In the genomic region with DNA sequence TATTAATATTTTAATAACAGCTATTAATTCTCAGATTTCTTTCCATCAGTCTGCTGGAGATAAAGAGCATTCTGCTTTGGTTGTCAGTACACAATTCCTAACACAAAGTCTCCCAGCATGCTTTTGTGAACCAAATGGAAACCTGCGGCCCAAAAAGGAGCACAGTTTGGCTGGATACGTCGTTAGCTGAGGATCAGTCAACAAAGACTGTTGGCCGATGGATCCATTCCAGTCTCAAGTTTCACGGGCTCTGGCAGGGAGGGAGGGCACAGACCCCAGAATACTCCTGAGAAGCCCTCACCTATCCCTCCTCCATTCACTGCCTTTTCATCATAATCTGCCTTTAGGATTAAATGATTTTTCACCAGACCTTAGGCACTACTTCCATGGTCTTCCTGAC, we compare ENCODE assay signal across 20 cellular contexts. TPM values are rescaled to one million over a fixed set of nuclear protein-coding genes. Genes with fewer than 3 reads are reported as not detected.
DNase-seq lines count a peak whose midpoint lies in the region; ATAC-seq and TF ChIP-seq lines count a peak whose summit lies in the region.
"Had no signal": no experiment of that assay in that cellular context is flagged by ENCODE, and none has a peak within 500 bp of the region (broad histone marks: within the 10 kb centered on the region; RNA-seq: fewer than 3 reads in every experiment).

No MANE protein-coding gene starts in this region.

- H2AFZ ChIP-seq in H9 (ENCODE audit: low read length): no peak overlapping the region

- H2BK12ac ChIP-seq in H9 (ENCODE audit: insufficient read length, low read depth, low read length): no peak overlapping the region

- no peak for ATAC-seq in HG03039 (IDR thresholded peaks at IDR 0.05; ENCODE audit: unreplicated experiment)
- ATAC-seq in right cardiac atrium: no peak
- ATAC-seq: K562, SK-N-SH treated with all-trans-retinoic acid at 6 μM for 48 hours had no signal

- H3K4me3 Mint-ChIP-seq in H9 (peak overlapping the region in 1 of 2 experiments; percentile 3; a peak in 2 of 5 replicates), nephron progenitor cell (no peak overlapping the region)
- H3K4me3 Mint-ChIP-seq: CD14-positive monocyte had no signal

- H4K5ac ChIP-seq in H9 (ENCODE audit: insufficient read length, low read depth, low read length): no peak overlapping the region

- H3K23ac ChIP-seq in H9 (ENCODE audit: insufficient read length, low read depth, low read length): no peak overlapping the region

- TF ChIP-seq CTCF in H9 (conservative IDR thresholded peaks at IDR 0.05) (no peak), nephron progenitor cell (IDR thresholded peaks at IDR 0.05) (no peak), RWPE1 (conservative IDR thresholded peaks at IDR 0.05; ENCODE audit: low read depth) (no peak)

- WGBS in H9 (ENCODE audit: extremely low coverage, insufficient read length, low lambda C conversion rate): no CpG with 5 or more reads among the region's 5 CpGs
- WGBS in right cardiac atrium: 78% methylated on average over 5 of the region's 5 CpGs

- H2BK20ac ChIP-seq in H9 (ENCODE audit: low read depth, low read length, poor library complexity, severe bottlenecking): no peak overlapping the region

- no peaks in the 10 kb centered on the region for H3K23me2 ChIP-seq in H9 (ENCODE audit: insufficient read length, low read depth, low read length, poor library complexity, severe bottlenecking)

- H4K91ac ChIP-seq in H9 (ENCODE audit: insufficient read length, low read depth, low read length): no peak overlapping the region

- CTCF ChIA-PET in RWPE1 (lab: Yijun Ruan, JAX): interaction anchor here (0.9 kb wide), 1 partner anchor 12 kb away, joined by 4 read pairs; no protein-coding TSS in a partner anchor

- H3K27me3 ChIP-seq in H9 (ENCODE audit: insufficient read depth, low read length) (no peaks in the 10 kb centered on the region), NT2/D1 (ENCODE audit: insufficient read depth, insufficient read length) (no peaks in the 10 kb centered on the region), iPS-18a (ENCODE audit: control insufficient read depth, insufficient read depth, low read length) (no peaks in the 10 kb centered on the region), right cardiac atrium (ENCODE audit: control insufficient read depth, insufficient read depth) (no peaks in the 10 kb centered on the region)
- H3K27me3 ChIP-seq: Peyer's patch had no signal

- H3K27ac ChIP-seq in H9 (ENCODE audit: insufficient read length, low read depth, low read length): no peak overlapping the region
- no peak overlapping the region for H3K27ac ChIP-seq in iPS-18a (ENCODE audit: low read length)
- no peak overlapping the region for H3K27ac ChIP-seq in right cardiac atrium (ENCODE audit: low read length)
- H3K27ac ChIP-seq in RWPE1: no peak overlapping the region
- H3K27ac ChIP-seq: Peyer's patch had no signal

- no peak overlapping the region for H4K8ac ChIP-seq in H9 (replicated peaks; ENCODE audit: insufficient read length, low read depth, low read length)

- H3K18ac ChIP-seq in H9 (ENCODE audit: insufficient read length, low read depth, low read length): no peak overlapping the region

- no peak overlapping the region for H2BK5ac ChIP-seq in H9 (ENCODE audit: insufficient read length, low read length)

- H3K36me3 ChIP-seq in NT2/D1 (ENCODE audit: insufficient read depth, insufficient read length, low read length) (no peaks in the 10 kb centered on the region), iPS-18a (ENCODE audit: control insufficient read depth, low read depth, low read length) (no peaks in the 10 kb centered on the region)
- H3K36me3 ChIP-seq: Peyer's patch had no signal

- H3K4ac ChIP-seq in H9 (ENCODE audit: low read depth, low read length): no peak overlapping the region

- H2BK120ac ChIP-seq in H9 (ENCODE audit: low read depth, low read length, poor library complexity, severe bottlenecking): no peak overlapping the region

- H3K9me3 Mint-ChIP-seq in H9 (peaks cover 1 to 2% of the 10 kb centered on the region in 2 experiments; a peak in 2 of 5 replicates), nephron progenitor cell (peaks cover 2% of the 10 kb centered on the region)

- H3K9ac ChIP-seq in H9 (ENCODE audit: extremely low read depth, insufficient read length, low read length): no peak overlapping the region
- no peak overlapping the region for H3K9ac ChIP-seq in NT2/D1 (ENCODE audit: insufficient read length, low read depth)
- H3K9ac ChIP-seq in iPS-18a (ENCODE audit: low read length): no peak overlapping the region

- no peak overlapping the region for H3K14ac ChIP-seq in H9 (ENCODE audit: insufficient read depth, low read length)

- H3K4me1 Mint-ChIP-seq in H9: peaks cover 20 to 23% of the 10 kb centered on the region in 2 experiments
- H3K4me1 Mint-ChIP-seq in nephron progenitor cell: no peaks in the 10 kb centered on the region
- H3K4me1 Mint-ChIP-seq: CD14-positive monocyte had no signal

- peak; percentile 63 for DNase-seq in H9
- peak; percentile 43 for DNase-seq in NT2/D1 (ENCODE audit: low read depth, low spot score)
- DNase-seq in nephron progenitor cell: no peak
- DNase-seq in right cardiac atrium: no peak
- DNase-seq in RWPE1 (ENCODE audit: low spot score): no peak
- DNase-seq: ACHN, AML-193, COR-L47, GOT3, NCI-H2029, NCI-H510A, Peyer's patch, SHP77 had no signal

- H3K36me3 Mint-ChIP-seq in H9 (ENCODE audit: insufficient read depth in 1 of 3, low read depth in 3 of 3) (peaks cover 2 to 4% (median 2%) of the 10 kb centered on the region in 3 experiments; a peak in 5 of 7 replicates), nephron progenitor cell (ENCODE audit: low read depth) (peaks cover 17% of the 10 kb centered on the region)
- H3K36me3 Mint-ChIP-seq: CD14-positive monocyte had no signal

- intact Hi-C loops in right cardiac atrium (cut with DNase I): no loop called here

- H3K79me1 ChIP-seq in H9 (ENCODE audit: insufficient read depth, low read depth, low read length, poor library complexity, severe bottlenecking): no peaks in the 10 kb centered on the region

- no peak overlapping the region for H3K56ac ChIP-seq in H9 (ENCODE audit: insufficient read length, low read depth, low read length)

- no peak overlapping the region for H3T11ph ChIP-seq in H9 (ENCODE audit: low read length)

- H3K4me3 ChIP-seq in NT2/D1 (ENCODE audit: insufficient read length, low read depth) (no peak overlapping the region), iPS-18a (ENCODE audit: low read length) (peak overlapping the region; percentile 14), right cardiac atrium (ENCODE audit: low read length) (no peak overlapping the region)
- H3K4me3 ChIP-seq: K562, Peyer's patch had no signal

- H3K27me3 Mint-ChIP-seq in H9 (ENCODE audit: low read depth): no peaks in the 10 kb centered on the region
- H3K27me3 Mint-ChIP-seq in nephron progenitor cell (ENCODE audit: low read depth, poor library complexity): no peaks in the 10 kb centered on the region

- H2BK15ac ChIP-seq in H9 (ENCODE audit: low read depth, low read length): no peak overlapping the region

- no peak overlapping the region for H2AK5ac ChIP-seq in H9 (ENCODE audit: insufficient read length, low read length)

- POLR2A ChIA-PET in RWPE1 (lab: Yijun Ruan, JAX; ENCODE audit: low non-redundant PET): no interaction called here

- H3K4me1 ChIP-seq in H9 (ENCODE audit: insufficient read depth, low read length) (peaks cover 7% of the 10 kb centered on the region; the same call in 1 of the 2 replicates), NT2/D1 (ENCODE audit: insufficient read depth, insufficient read length) (no peaks in the 10 kb centered on the region), iPS-18a (ENCODE audit: control insufficient read depth, low read depth, low read length) (peaks cover 24% of the 10 kb centered on the region), right cardiac atrium (ENCODE audit: control insufficient read depth, insufficient read depth, low read length) (peaks cover 11% of the 10 kb centered on the region)
- H3K4me1 ChIP-seq: Peyer's patch had no signal

- H3K79me2 ChIP-seq in H9 (ENCODE audit: insufficient read depth, low read length): no peaks in the 10 kb centered on the region; the same call in 1 of the 2 replicates

- H3K4me2 ChIP-seq in H9 (ENCODE audit: insufficient read depth, insufficient read length, low read length): peak overlapping the region; percentile 5

- H3K27ac Mint-ChIP-seq in H9 (peak overlapping the region; percentile 41 to 76 (median 42); a peak in 6 of 7 replicates), nephron progenitor cell (peak overlapping the region; percentile 68)
- H3K27ac Mint-ChIP-seq: CD14-positive monocyte had no signal

- H4K20me1 ChIP-seq in H9 (ENCODE audit: control insufficient read depth, insufficient read depth, insufficient read length): no peaks in the 10 kb centered on the region

- no peaks in the 10 kb centered on the region for H3K9me3 ChIP-seq in H9 (ENCODE audit: control insufficient read depth, low read depth, low read length)
- H3K9me3 ChIP-seq in NT2/D1 (ENCODE audit: insufficient read depth, low read length): no peaks in the 10 kb centered on the region; the same call in 1 of the 2 replicates
- H3K9me3 ChIP-seq in iPS-18a (ENCODE audit: control insufficient read depth, low read depth, low read length): no peaks in the 10 kb centered on the region
- no peaks in the 10 kb centered on the region for H3K9me3 ChIP-seq in right cardiac atrium (ENCODE audit: control insufficient read depth, low read length)
- H3K9me3 ChIP-seq: Peyer's patch had no signal

RNA-seq across cellular contexts. Expression of gene PRSS48, which starts 26.3 kb away (rescaled TPM):
- total RNA-seq in H9 (2021): not detected in 2 replicates
- total RNA-seq in right cardiac atrium: not detected
- polyA plus RNA-seq in right cardiac atrium: not detected
- total RNA-seq: Daoy, HT1080, K562, Peyer's patch had no signal
- polyA plus RNA-seq: CD14-positive monocyte, K562 had no signal

Comparison
In these comparisons a context has a peak if more than half of its experiments do, and no peak if none do; other contexts are left out.
1. DNase-seq: peak in H9 (single experiment) and NT2/D1 (single experiment); none in nephron progenitor cell (single experiment), right cardiac atrium (0 of 3) and RWPE1 (single experiment).